10 cellular contexts compared by ENCODE assay signal in the genomic region with DNA sequence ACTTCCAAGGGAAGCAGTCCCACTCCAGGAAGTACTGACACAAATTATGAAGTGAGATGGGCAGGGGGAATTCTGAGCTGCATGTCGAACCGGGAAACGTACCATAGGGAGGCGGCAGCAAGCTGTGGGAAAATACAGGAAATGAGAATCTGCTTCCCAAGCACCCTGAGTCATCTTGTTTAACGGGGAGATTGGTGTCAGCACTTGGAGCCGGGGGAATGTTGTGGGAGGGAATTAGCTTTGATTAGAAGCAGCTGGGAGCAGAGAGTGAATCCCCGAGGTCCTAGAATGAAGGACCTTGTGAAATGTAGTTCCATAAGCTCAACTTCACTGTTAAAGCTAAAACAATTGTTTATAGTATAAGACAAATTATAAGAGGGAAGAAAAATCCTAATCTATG.
DNase-seq lines count a peak whose midpoint lies in the region; ATAC-seq, FAIRE-seq and TF ChIP-seq lines count a peak whose summit lies in the region.
"Had no signal": no experiment of that assay in that cellular context is flagged by ENCODE, and none has a peak within 500 bp of the region (broad histone marks: within the 10 kb centered on the region; RNA-seq: fewer than 3 reads in every experiment).

No MANE protein-coding gene starts in this region.

- H3K4me3 Mint-ChIP-seq in chondrocyte (ENCODE audit: unreplicated experiment): peak overlapping the region; percentile 53

- H3K4me1 Mint-ChIP-seq in chondrocyte (ENCODE audit: low read depth): peaks cover 19% of the 10 kb centered on the region

- peak overlapping the region; percentile 56 for H3K9ac ChIP-seq in keratinocyte (ENCODE audit: control insufficient read depth, extremely low read depth, insufficient read depth, low read length)

- H3K27me3 ChIP-seq in keratinocyte (ENCODE audit: control insufficient read depth, extremely low read depth, insufficient read depth, low read length) (no peaks in the 10 kb centered on the region), suprapubic skin (peaks cover 15% of the 10 kb centered on the region)

- H3K9me3 Mint-ChIP-seq in chondrocyte (ENCODE audit: low read depth): no peaks in the 10 kb centered on the region

- H3K36me3 ChIP-seq in keratinocyte (ENCODE audit: control insufficient read depth in 2 of 2, extremely low read depth in 1 of 2, insufficient read depth in 2 of 2, low read length in 2 of 2) (no peaks in the 10 kb centered on the region), suprapubic skin (no peaks in the 10 kb centered on the region)

- no peak for ATAC-seq in HG03095 (IDR thresholded peaks at IDR 0.05; ENCODE audit: unreplicated experiment)

- no peaks in the 10 kb centered on the region for H3K79me2 ChIP-seq in keratinocyte (ENCODE audit: control insufficient read depth, insufficient read depth, low read length)

- TF ChIP-seq CTCF in chondrocyte (IDR thresholded peaks at IDR 0.05): peak; percentile 66
- peak; percentile 30 to 88 (median 74) for TF ChIP-seq CTCF in keratinocyte (optimal IDR thresholded peaks at IDR 0.05 in 1 of 3, IDR thresholded peaks at IDR 0.05 in 1 of 3, conservative IDR thresholded peaks at IDR 0.05 in 1 of 3; ENCODE audit: extremely low read depth in 1 of 3, insufficient read depth in 2 of 3, low read length in 3 of 3)
- no peak for TF ChIP-seq CTCF in suprapubic skin (IDR thresholded peaks at IDR 0.05)

- dilution Hi-C loops in keratinocyte (cut with MboI; ENCODE audit: extremely low pct_ligation_motif_present, low sequenced_read_pairs): no loop called here

- no peak for TF ChIP-seq EP300 in suprapubic skin (IDR thresholded peaks at IDR 0.05)

- H4K20me1 ChIP-seq in keratinocyte (ENCODE audit: control insufficient read depth, extremely low read depth, insufficient read depth, low read length): no peaks in the 10 kb centered on the region

- FAIRE-seq in HTR-8/SVneo (lab: Jason Lieb, UNC): peak; percentile 86
- peak; percentile 97 for FAIRE-seq in keratinocyte (lab: Jason Lieb, UNC)

- no peak for TF ChIP-seq POLR2A in suprapubic skin (IDR thresholded peaks at IDR 0.05)

- no peaks in the 10 kb centered on the region for H3K9me1 ChIP-seq in keratinocyte (ENCODE audit: control insufficient read depth, extremely low read depth, insufficient read depth, low read length)

- H3K4me1 ChIP-seq in keratinocyte (ENCODE audit: control insufficient read depth, extremely low read depth, insufficient read depth, low read length) (peaks cover 19% of the 10 kb centered on the region), suprapubic skin (peaks cover 18% of the 10 kb centered on the region)

- peak overlapping the region; percentile 72 for H3K27ac Mint-ChIP-seq in chondrocyte (ENCODE audit: unreplicated experiment)

- H3K9me3 ChIP-seq in keratinocyte (ENCODE audit: control insufficient read depth, low read depth, low read length) (no peaks in the 10 kb centered on the region), suprapubic skin (no peaks in the 10 kb centered on the region)

- 11% methylated on average over 7 of the region's 7 CpGs for WGBS in suprapubic skin

- peak overlapping the region; percentile 96 for H3K4me2 ChIP-seq in keratinocyte (ENCODE audit: control insufficient read depth, extremely low read depth, insufficient read depth, low read depth, low read length)

- peak overlapping the region; percentile 84 for H2AFZ ChIP-seq in keratinocyte (ENCODE audit: control insufficient read depth, low read length)

- H3K36me3 Mint-ChIP-seq in chondrocyte (ENCODE audit: low read depth): peaks cover 2% of the 10 kb centered on the region

- peak; percentile 82 for DNase-seq in HTR-8/SVneo (ENCODE audit: insufficient read length, low spot score)
- DNase-seq in chondrocyte (ENCODE audit: low spot score): no peak
- peak; percentile 66 for DNase-seq in keratinocyte (ENCODE audit: low read depth, low spot score)
- DNase-seq in suprapubic skin (ENCODE audit: low spot score in 2 of 2): peak; percentile 70 to 79
- DNase-seq in stimulated activated naive CD4-positive, alpha-beta T cell (lab: John Stamatoyannopoulos, UW): no peak
- DNase-seq in cerebellar nuclear complex (lab: John Stamatoyannopoulos, UW): no peak
- DNase-seq in NCI-H524 (lab: John Stamatoyannopoulos, UW): no peak
- DNase-seq: activated CD8-positive, alpha-beta memory T cell treated with anti-CD3 and anti-CD28 coated beads for 24 hours; NK-92 treated with Interleukin-12 subunit alpha and Interleukin-12 subunit beta, amount 100 ng/mL, for 24 hours had no signal

- peaks cover under 1% of the 10 kb centered on the region for H3K27me3 Mint-ChIP-seq in chondrocyte (ENCODE audit: low read depth)

- H3K27ac ChIP-seq in keratinocyte (ENCODE audit: control insufficient read depth, insufficient read depth, low read length) (peak overlapping the region; percentile 95), suprapubic skin (peak overlapping the region; percentile 49)

- peak overlapping the region in 2 of 3 experiments; percentile 63 to 66 for H3K4me3 ChIP-seq in keratinocyte (ENCODE audit: control insufficient read depth in 2 of 3, extremely low read depth in 1 of 3, insufficient read depth in 2 of 3, low read depth in 1 of 3, low read length in 3 of 3)
- no peak overlapping the region for H3K4me3 ChIP-seq in suprapubic skin

Comparison
In these comparisons a context has a peak if more than half of its experiments do, and no peak if none do; other contexts are left out.
1. DNase-seq: peak in HTR-8/SVneo (single experiment), keratinocyte (single experiment) and suprapubic skin (2 of 2); none in chondrocyte (single experiment), stimulated activated naive CD4-positive, alpha-beta T cell (0 of 6), cerebellar nuclear complex (0 of 2) and NCI-H524 (0 of 2).
2. CTCF ChIP-seq: peak in chondrocyte (single experiment) and keratinocyte (3 of 3); none in suprapubic skin (0 of 2).